22 cellular contexts compared by ENCODE assay signal in genomic region chr2:7102831-7103230, GRCh38.
"Had no signal": no experiment of that assay in that cellular context is flagged by ENCODE, and none has a peak within 500 bp of the region (broad histone marks: within the 10 kb centered on the region; RNA-seq: fewer than 3 reads in every experiment).

No MANE protein-coding gene starts in this region.

- H3K4me3 ChIP-seq: breast epithelium, hepatocyte, lower lobe of right lung, tibial artery had no signal

- H3K4me2 ChIP-seq: hepatocyte had no signal

- H3K36me3 Mint-ChIP-seq: stimulated activated effector memory CD8-positive, alpha-beta T cell treated with anti-CD3 and anti-CD28 coated beads, Interleukin-12 subunit alpha, Interleukin-12 subunit beta, amount 100 ng/mL, for 72 hours had no signal

- H3K9me3 ChIP-seq: breast epithelium, lower lobe of right lung, tibial artery had no signal

- H3K36me3 ChIP-seq: breast epithelium, lower lobe of right lung, tibial artery had no signal

- H3K27me3 Mint-ChIP-seq: activated naive CD8-positive, alpha-beta T cell treated with anti-CD3 and anti-CD28 coated beads, Interleukin-2, amount 10 ng/mL, durations not matched to agents 7 days and 5 days; central memory CD8-positive, alpha-beta T cell; naive B cell; stimulated activated naive CD8-positive, alpha-beta T cell treated with anti-CD3 and anti-CD28 coated beads, Interleukin-15, amount 100 ng/mL, for 72 hours had no signal

- H3K4me3 Mint-ChIP-seq: activated naive CD4-positive, alpha-beta T cell treated with anti-CD3 and anti-CD28 coated beads for 36 hours; activated naive CD8-positive, alpha-beta T cell treated with anti-CD3 and anti-CD28 coated beads, Interleukin-2, amount 10 ng/mL, durations not matched to agents 7 days and 5 days; activated T-cell treated with anti-CD3 and anti-CD28 coated beads, Interleukin-2, amount 50 U/mL, for 4 hours; central memory CD8-positive, alpha-beta T cell; immature natural killer cell; neural crest cell; stimulated activated effector memory CD8-positive, alpha-beta T cell treated with anti-CD3 and anti-CD28 coated beads, Interleukin-12 subunit alpha, Interleukin-12 subunit beta, amount 100 ng/mL, for 72 hours; stimulated activated naive CD8-positive, alpha-beta T cell treated with anti-CD3 and anti-CD28 coated beads, Interleukin-15, amount 100 ng/mL, for 72 hours had no signal

- H3K27ac Mint-ChIP-seq: activated naive CD4-positive, alpha-beta T cell treated with anti-CD3 and anti-CD28 coated beads for 36 hours; activated naive CD8-positive, alpha-beta T cell treated with anti-CD3 and anti-CD28 coated beads, Interleukin-2, amount 10 ng/mL, durations not matched to agents 7 days and 5 days; activated T-helper 2 cell treated with anti-CD3 and anti-CD28 coated beads, Interferon-gamma antibody, Interleukin-2, Interleukin-4, amounts not matched to agents 10 μg/mL and 5 μg/mL and 100 μg/mL, durations not matched to agents 14 hours and 24 hours and 36 hours; immature natural killer cell; naive B cell; stimulated activated effector memory CD8-positive, alpha-beta T cell treated with anti-CD3 and anti-CD28 coated beads, Interleukin-12 subunit alpha, Interleukin-12 subunit beta, amount 100 ng/mL, for 72 hours; stimulated activated naive CD8-positive, alpha-beta T cell treated with anti-CD3 and anti-CD28 coated beads, Interleukin-15, amount 100 ng/mL, for 72 hours had no signal

- H2AFZ ChIP-seq: hepatocyte had no signal

- H3K4me1 Mint-ChIP-seq: activated naive CD8-positive, alpha-beta T cell treated with anti-CD3 and anti-CD28 coated beads, Interleukin-2, amount 10 ng/mL, durations not matched to agents 7 days and 5 days; central memory CD8-positive, alpha-beta T cell; immature natural killer cell; stimulated activated effector memory CD8-positive, alpha-beta T cell treated with anti-CD3 and anti-CD28 coated beads, Interleukin-12 subunit alpha, Interleukin-12 subunit beta, amount 100 ng/mL, for 72 hours had no signal

- H3K27ac ChIP-seq: breast epithelium, hepatocyte, lower lobe of right lung, tibial artery had no signal

- DNase-seq: activated CD4-positive, alpha-beta T cell treated with anti-CD3 and anti-CD28 coated beads, Interleukin-2, amount 50 U/mL, for 48 hours; activated CD8-positive, alpha-beta memory T cell treated with anti-CD3 and anti-CD28 coated beads, Interleukin-2, amount 50 U/mL, for 48 hours; activated naive CD4-positive, alpha-beta T cell treated with anti-CD3 and anti-CD28 coated beads for 36 hours; activated naive CD8-positive, alpha-beta T cell treated with anti-CD3 and anti-CD28 coated beads, Interleukin-2, amount 10 ng/mL, durations not matched to agents 7 days and 5 days; activated T-cell treated with anti-CD3 and anti-CD28 coated beads, Interleukin-2, amount 50 U/mL, for 4 hours; amniotic stem cell; effector memory CD4-positive, alpha-beta T cell; foreskin melanocyte; immature natural killer cell; lower lobe of right lung; naive B cell; posterior cingulate gyrus; small intestine; stimulated activated CD4-positive, alpha-beta T cell treated with anti-CD3 and anti-CD28 coated beads, Interleukin-2, amount 100 ng/mL, for 24 hours; stimulated activated naive CD8-positive, alpha-beta T cell treated with anti-CD3 and anti-CD28 coated beads, Interleukin-15, amount 100 ng/mL, for 72 hours; tibial artery had no signal

- H3K79me2 ChIP-seq: hepatocyte had no signal

- H3K9me3 Mint-ChIP-seq: activated naive CD4-positive, alpha-beta T cell treated with anti-CD3 and anti-CD28 coated beads for 36 hours; activated naive CD8-positive, alpha-beta T cell treated with anti-CD3 and anti-CD28 coated beads, Interleukin-2, amount 10 ng/mL, durations not matched to agents 7 days and 5 days; activated T-cell treated with anti-CD3 and anti-CD28 coated beads, Interleukin-2, amount 50 U/mL, for 4 hours; activated T-helper 2 cell treated with anti-CD3 and anti-CD28 coated beads, Interferon-gamma antibody, Interleukin-2, Interleukin-4, amounts not matched to agents 10 μg/mL and 5 μg/mL and 100 μg/mL, durations not matched to agents 14 hours and 24 hours and 36 hours; central memory CD8-positive, alpha-beta T cell; immature natural killer cell; neural crest cell; stimulated activated effector memory CD8-positive, alpha-beta T cell treated with anti-CD3 and anti-CD28 coated beads, Interleukin-12 subunit alpha, Interleukin-12 subunit beta, amount 100 ng/mL, for 72 hours; stimulated activated naive CD8-positive, alpha-beta T cell treated with anti-CD3 and anti-CD28 coated beads, Interleukin-15, amount 100 ng/mL, for 72 hours had no signal

- H3K27me3 ChIP-seq: breast epithelium, hepatocyte, tibial artery had no signal

- H3K4me1 ChIP-seq: breast epithelium, lower lobe of right lung, tibial artery had no signal
